ENCODE assay signal across 1 cellular context in genomic region chr2:27050281-27050995, GRCh38.
A peak's percentile ranks its signal among the peaks of the same experiment; 100 is the strongest.
TF ChIP-seq lines count a peak whose summit lies in the region.

No MANE protein-coding gene starts in this region.

TF ChIP-seq in HEK293, 187 proteins besides CTCF, POLR2A, EP300 and RAD21 (continued from another document):
- TF ChIP-seq ZNF37A (tag by site-specific recombination; IDR thresholded peaks at IDR 0.05) = 0 out of 2 replicates have a peak, but pooled peaks have one; percentile 29
- TF ChIP-seq ZFHX2 (tag by site-specific recombination; conservative IDR thresholded peaks at IDR 0.05) = peak; percentile 30
- TF ChIP-seq, protein P1, sequence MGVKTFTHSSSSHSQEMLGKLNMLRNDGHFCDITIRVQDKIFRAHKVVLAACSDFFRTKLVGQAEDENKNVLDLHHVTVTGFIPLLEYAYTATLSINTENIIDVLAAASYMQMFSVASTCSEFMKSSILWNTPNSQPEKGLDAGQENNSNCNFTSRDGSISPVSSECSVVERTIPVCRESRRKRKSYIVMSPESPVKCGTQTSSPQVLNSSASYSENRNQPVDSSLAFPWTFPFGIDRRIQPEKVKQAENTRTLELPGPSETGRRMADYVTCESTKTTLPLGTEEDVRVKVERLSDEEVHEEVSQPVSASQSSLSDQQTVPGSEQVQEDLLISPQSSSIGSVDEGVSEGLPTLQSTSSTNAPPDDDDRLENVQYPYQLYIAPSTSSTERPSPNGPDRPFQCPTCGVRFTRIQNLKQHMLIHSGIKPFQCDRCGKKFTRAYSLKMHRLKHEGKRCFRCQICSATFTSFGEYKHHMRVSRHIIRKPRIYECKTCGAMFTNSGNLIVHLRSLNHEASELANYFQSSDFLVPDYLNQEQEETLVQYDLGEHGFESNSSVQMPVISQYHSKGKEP (tag by site-specific recombination; IDR thresholded peaks at IDR 0.05) = no peak
- TF ChIP-seq ZNF529 (tag by site-specific recombination; IDR thresholded peaks at IDR 0.05; ENCODE audit: insufficient replicate concordance) = peak; percentile 6
- TF ChIP-seq ZNF394 (tag by site-specific recombination; IDR thresholded peaks at IDR 0.05; ENCODE audit: borderline replicate concordance) = peak; percentile 42; the same call in 1 of the 2 replicates
- TF ChIP-seq PATZ1 (tag by site-specific recombination; IDR thresholded peaks at IDR 0.05) = peak; percentile 70; the same call in 1 of the 2 replicates
- TF ChIP-seq KLF9 (tag by site-specific recombination; IDR thresholded peaks at IDR 0.05; ENCODE audit: low read depth) = peak; percentile 65
- TF ChIP-seq KLF16 (tag by site-specific recombination; IDR thresholded peaks at IDR 0.05) = peak; percentile 76
- TF ChIP-seq, protein P2, sequence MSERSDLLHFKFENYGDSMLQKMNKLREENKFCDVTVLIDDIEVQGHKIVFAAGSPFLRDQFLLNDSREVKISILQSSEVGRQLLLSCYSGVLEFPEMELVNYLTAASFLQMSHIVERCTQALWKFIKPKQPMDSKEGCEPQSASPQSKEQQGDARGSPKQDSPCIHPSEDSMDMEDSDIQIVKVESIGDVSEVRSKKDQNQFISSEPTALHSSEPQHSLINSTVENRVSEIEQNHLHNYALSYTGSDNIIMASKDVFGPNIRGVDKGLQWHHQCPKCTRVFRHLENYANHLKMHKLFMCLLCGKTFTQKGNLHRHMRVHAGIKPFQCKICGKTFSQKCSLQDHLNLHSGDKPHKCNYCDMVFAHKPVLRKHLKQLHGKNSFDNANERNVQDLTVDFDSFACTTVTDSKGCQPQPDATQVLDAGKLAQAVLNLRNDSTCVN (tag by site-specific recombination; optimal IDR thresholded peaks at IDR 0.05) = peak; percentile 88
- peak; percentile 12; the same call in 1 of the 2 replicates for TF ChIP-seq INSM2 (tag by site-specific recombination; IDR thresholded peaks at IDR 0.05)
- TF ChIP-seq ZNF76 (tag by site-specific recombination; IDR thresholded peaks at IDR 0.05; ENCODE audit: borderline replicate concordance, low read depth) = peak; percentile 10; the same call in 1 of the 2 replicates
- TF ChIP-seq, protein P3, sequence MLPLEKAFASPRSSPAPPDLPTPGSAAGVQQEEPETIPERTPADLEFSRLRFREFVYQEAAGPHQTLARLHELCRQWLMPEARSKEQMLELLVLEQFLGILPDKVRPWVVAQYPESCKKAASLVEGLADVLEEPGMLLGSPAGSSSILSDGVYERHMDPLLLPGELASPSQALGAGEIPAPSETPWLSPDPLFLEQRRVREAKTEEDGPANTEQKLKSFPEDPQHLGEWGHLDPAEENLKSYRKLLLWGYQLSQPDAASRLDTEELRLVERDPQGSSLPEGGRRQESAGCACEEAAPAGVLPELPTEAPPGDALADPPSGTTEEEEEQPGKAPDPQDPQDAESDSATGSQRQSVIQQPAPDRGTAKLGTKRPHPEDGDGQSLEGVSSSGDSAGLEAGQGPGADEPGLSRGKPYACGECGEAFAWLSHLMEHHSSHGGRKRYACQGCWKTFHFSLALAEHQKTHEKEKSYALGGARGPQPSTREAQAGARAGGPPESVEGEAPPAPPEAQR (tag by site-specific recombination; IDR thresholded peaks at IDR 0.05) = peak; percentile 81; the same call in 1 of the 2 replicates
- TF ChIP-seq ZNF600 (tag by site-specific recombination; IDR thresholded peaks at IDR 0.05) = peak; percentile 89; the same call in 1 of the 2 replicates
